In the genomic region with DNA sequence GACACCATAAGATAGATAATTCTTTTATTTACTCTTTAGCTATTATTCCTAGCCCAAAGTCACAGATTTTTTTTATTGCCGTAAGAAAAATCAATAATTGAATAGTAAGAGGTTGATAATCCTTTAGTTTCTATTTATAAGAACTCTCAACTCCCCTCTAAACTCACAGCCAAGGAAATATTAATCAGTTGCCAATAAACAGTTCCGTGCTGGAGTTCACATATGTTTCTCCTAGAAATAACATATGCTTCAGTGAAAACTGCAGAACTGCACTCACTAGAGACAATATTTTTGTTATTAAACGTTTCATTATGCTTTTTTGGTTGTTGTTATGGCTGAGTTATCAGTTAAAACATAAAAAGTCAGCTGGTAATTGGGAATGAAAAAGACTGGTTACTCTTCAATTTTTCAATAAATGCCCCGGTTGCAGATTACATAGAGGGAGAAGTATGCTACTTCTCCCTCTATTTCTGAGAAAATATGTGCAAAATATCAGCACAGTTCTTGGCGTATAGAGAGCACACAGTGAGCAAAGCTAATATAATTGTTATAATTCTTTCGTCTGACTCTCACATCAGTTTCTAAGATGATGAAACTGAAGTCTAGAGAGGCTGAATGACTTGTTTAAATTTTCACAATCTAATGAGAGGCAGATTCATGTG, we compare ENCODE assay signal across 26 cellular contexts.
"Had no signal": no experiment of that assay in that cellular context is flagged by ENCODE, and none has a peak within 500 bp of the region (broad histone marks: within the 10 kb centered on the region; RNA-seq: fewer than 3 reads in every experiment).

No MANE protein-coding gene starts in this region.

- H3K36me3 Mint-ChIP-seq: mesothelial cell of epicardium, naive B cell had no signal

- H3K4me3 ChIP-seq: coronary artery, dorsolateral prefrontal cortex, esophagus squamous epithelium, gastrocnemius medialis, heart left ventricle, hepatocyte, left lung, lower lobe of right lung, mucosa of descending colon had no signal

- FAIRE-seq: colon had no signal

- ATAC-seq: esophagus mucosa, gastrocnemius medialis, heart left ventricle, left cardiac atrium, left lung, left ventricle myocardium superior, lower lobe of right lung, mucosa of descending colon had no signal

- H3K27me3 Mint-ChIP-seq: naive B cell had no signal

- DNase-seq: dermis blood vessel endothelial cell; dorsolateral prefrontal cortex; effector CD4-positive, alpha-beta T cell; effector memory CD4-positive, alpha-beta T cell; erythroblast; esophagus squamous epithelium; foreskin fibroblast; foreskin melanocyte; gastrocnemius medialis; heart left ventricle; hypothalamus; immature natural killer cell; islet precursor cell; left cardiac atrium; left lung; left ventricle myocardium superior; lower lobe of right lung; mesenchymal stem cell; mucosa of descending colon; naive B cell had no signal

- H3K4me3 Mint-ChIP-seq: immature natural killer cell, mesothelial cell of epicardium, naive B cell had no signal

- H3K4me1 Mint-ChIP-seq: immature natural killer cell, naive B cell had no signal

- H3K27ac ChIP-seq: coronary artery, dorsolateral prefrontal cortex, epithelial cell of prostate, esophagus squamous epithelium, gastrocnemius medialis, heart left ventricle, hepatocyte, left lung, lower lobe of right lung had no signal

- H3K36me3 ChIP-seq: esophagus squamous epithelium, gastrocnemius medialis, heart left ventricle, left lung, lower lobe of right lung had no signal

- H3K27ac Mint-ChIP-seq: immature natural killer cell, mesothelial cell of epicardium, naive B cell had no signal

- H3K9me3 ChIP-seq: esophagus squamous epithelium, gastrocnemius medialis, lower lobe of right lung, mucosa of descending colon had no signal

- H3K4me1 ChIP-seq: esophagus squamous epithelium, gastrocnemius medialis, heart left ventricle, left lung, lower lobe of right lung had no signal

- H3K27me3 ChIP-seq: esophagus squamous epithelium, gastrocnemius medialis, heart left ventricle, hepatocyte, left lung had no signal
